Comparison of ENCODE assay signal across 8 cellular contexts in genomic region chr2:97870396-97870843, GRCh38.
DNase-seq lines count a peak whose midpoint lies in the region; ATAC-seq and TF ChIP-seq lines count a peak whose summit lies in the region.

No MANE protein-coding gene starts in this region.

- POLR2A ChIA-PET in AG04449 (lab: Yijun Ruan, JAX): interaction anchor here (0.6 to 1.9 kb wide), 3 partner anchors 85 to 464 kb away, joined by 3 to 8 read pairs (median 3); partner anchors contain the start of gene TMEM131

- H3K36me3 ChIP-seq in left lung: no peaks in the 10 kb centered on the region

- no peaks in the 10 kb centered on the region for H3K9me3 ChIP-seq in left lung

- H3K4me3 ChIP-seq in AG04449 (ENCODE audit: low read depth, low read length) (no peak overlapping the region), left lung (no peak overlapping the region)

- intact Hi-C loops in left lung (cut with DNase I): no loop called here

- peaks cover 15 to 35% of the 10 kb centered on the region in 2 donors for H3K4me1 ChIP-seq in left lung

- CTCF ChIA-PET in AG04449 (lab: Yijun Ruan, JAX): interaction anchor here (1.9 kb wide), 1 partner anchor 64 kb away, joined by 4 read pairs; no protein-coding TSS in a partner anchor

- no peak for TF ChIP-seq CTCF in AG04449 (IDR thresholded peaks at IDR 0.05; ENCODE audit: insufficient read depth, low read length, missing control alignments)
- TF ChIP-seq CTCF in left lung (IDR thresholded peaks at IDR 0.05): no peak

- DNase-seq in AG04449 (ENCODE audit: low read depth, low spot score) (peak; percentile 78), NOMO-1 (lab: John Stamatoyannopoulos, UW; ENCODE audit: unreplicated experiment in 2 of 2) (peak; percentile 96 to 98), amniotic epithelial cell (ENCODE audit: low read depth) (peak; percentile 75), left lung (no peak), stromal cell of bone marrow (ENCODE audit: low read depth) (peak; percentile 88), NCI-H187 treated with DMSO at 0.1 percent for 48 hours (lab: John Stamatoyannopoulos, UW) (no peak)

- H3K27me3 ChIP-seq in left lung: no peaks in the 10 kb centered on the region

- ATAC-seq in GM18520 (IDR thresholded peaks at IDR 0.05; ENCODE audit: unreplicated experiment) (peak; percentile 100), HG03025 (IDR thresholded peaks at IDR 0.05; ENCODE audit: low FRiP score, unreplicated experiment) (peak; percentile 98), left lung (peak; percentile 62)

- H3K27ac ChIP-seq in left lung: peak overlapping the region in 1 of 2 donors; percentile 76

Comparison
In these comparisons a context has a peak if more than half of its experiments do, and no peak if none do; other contexts are left out.
1. DNase-seq: peak in AG04449 (single experiment), NOMO-1 (2 of 2), amniotic epithelial cell (single experiment) and stromal cell of bone marrow (single experiment); none in left lung (0 of 2) and NCI-H187 treated with DMSO at 0.1 percent for 48 hours (single experiment).
2. Peak in every context shown above with its lines, with median percentiles within 50 percentile points of each other: ATAC-seq.